ENCODE assay signal across 16 cellular contexts in the genomic region with DNA sequence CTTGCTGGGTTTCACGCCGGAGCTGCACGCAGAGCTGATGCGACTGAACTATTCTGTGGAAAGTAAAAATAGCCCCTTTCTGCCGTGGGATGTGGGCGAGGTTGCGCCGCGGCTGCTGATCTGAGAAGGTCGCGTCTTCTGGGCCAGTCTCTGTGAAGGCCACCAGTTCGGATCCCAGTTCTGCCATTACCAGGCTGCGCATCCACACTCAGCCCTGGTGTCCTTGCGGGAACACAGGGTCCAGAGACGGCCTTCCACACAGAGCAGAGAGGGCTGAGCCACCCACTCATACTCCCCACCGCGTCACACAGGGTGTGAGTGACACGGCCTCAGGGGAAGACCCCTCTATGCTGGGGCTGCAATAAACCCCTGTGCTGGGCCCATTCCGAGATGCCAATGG. TPM values are rescaled to one million over a fixed set of nuclear protein-coding genes. Genes with fewer than 3 reads are reported as not detected.
DNase-seq lines count a peak whose midpoint lies in the region; ATAC-seq and TF ChIP-seq lines count a peak whose summit lies in the region.
"Had no signal": no experiment of that assay in that cellular context is flagged by ENCODE, and none has a peak within 500 bp of the region (broad histone marks: within the 10 kb centered on the region; RNA-seq: fewer than 3 reads in every experiment).

No MANE protein-coding gene starts in this region.

- H2BK12ac ChIP-seq in neuronal stem cell (ENCODE audit: low read length) = no peak overlapping the region

- no CpG with 5 or more reads among the region's 19 CpGs for WGBS in neuronal stem cell (ENCODE audit: extremely low coverage in 2 of 2, insufficient read length in 2 of 2, insufficient replicate concordance in 1 of 2), 2 donors
- WGBS in mammary epithelial cell (ENCODE audit: low coverage, missing lambda C conversion rate) = 78% methylated on average over 13 of the region's 19 CpGs

- in situ Hi-C loops in mammary epithelial cell (cut with MboI; ENCODE audit: low sequenced_read_pairs in 2 of 2) = no loop called here

- no peak overlapping the region for H2AK5ac ChIP-seq in neuronal stem cell (ENCODE audit: low read depth, low read length)

- BruUV-seq in mammary epithelial cell (replicated peaks; lab: Mats Ljungman, UMichigan) = no TSS peak

- H3K27me3 ChIP-seq in left ventricle myocardium inferior (ENCODE audit: low read depth) (peaks cover 65% of the 10 kb centered on the region), neuronal stem cell (ENCODE audit: control insufficient read depth in 3 of 3, insufficient read depth in 3 of 3, low read depth in 1 of 3, low read length in 3 of 3) (peaks cover 0 to 52% (median 0%) of the 10 kb centered on the region in 3 experiments), mammary epithelial cell (ENCODE audit: insufficient read depth, low read length) (no peaks in the 10 kb centered on the region)

- TF ChIP-seq CTCF in left ventricle myocardium inferior (IDR thresholded peaks at IDR 0.05; ENCODE audit: borderline replicate concordance) = no peak
- TF ChIP-seq CTCF in mammary epithelial cell (conservative IDR thresholded peaks at IDR 0.05 in 1 of 2, IDR thresholded peaks at IDR 0.05 in 1 of 2; ENCODE audit: extremely low read depth in 1 of 2, insufficient read depth in 1 of 2, low read depth in 1 of 2, low read length in 2 of 2) = no peak

- H3K4me1 ChIP-seq in left ventricle myocardium inferior (no peaks in the 10 kb centered on the region), neuronal stem cell (ENCODE audit: control insufficient read depth in 2 of 2, insufficient read depth in 1 of 2, low read depth in 1 of 2, low read length in 2 of 2) (no peaks in the 10 kb centered on the region), mammary epithelial cell (ENCODE audit: insufficient read depth, low read length) (no peaks in the 10 kb centered on the region)

- H2AFZ ChIP-seq in neuronal stem cell (ENCODE audit: low read length) (no peak overlapping the region), mammary epithelial cell (ENCODE audit: low read depth, low read length) (no peak overlapping the region)

- H3K27ac ChIP-seq in left ventricle myocardium inferior (replicated peaks) = no peak overlapping the region
- H3K27ac ChIP-seq in angular gyrus (ENCODE audit: low read depth, low read length) = peak overlapping the region; percentile 85
- no peak overlapping the region for H3K27ac ChIP-seq in neuronal stem cell (replicated peaks; ENCODE audit: low read length)
- no peak overlapping the region for H3K27ac ChIP-seq in mammary epithelial cell (ENCODE audit: insufficient read depth, low read depth, low read length)
- H3K27ac ChIP-seq: HL-60 had no signal

- no peak for ATAC-seq in left cardiac atrium

- H3K4ac ChIP-seq in neuronal stem cell (ENCODE audit: low read length) = no peak overlapping the region

- H3K14ac ChIP-seq in neuronal stem cell (ENCODE audit: low read length) = peak overlapping the region; percentile 1

- H3K9me3 ChIP-seq in left ventricle myocardium inferior (replicated peaks) (peaks cover 24% of the 10 kb centered on the region), neuronal stem cell (replicated peaks in 1 of 2; ENCODE audit: control insufficient read depth in 2 of 2, insufficient read depth in 1 of 2, low read depth in 1 of 2, low read length in 2 of 2) (peaks cover 5% of the 10 kb centered on the region in 2 donors), mammary epithelial cell (replicated peaks; ENCODE audit: insufficient read depth, low read length) (peaks cover 28% of the 10 kb centered on the region)

- no peaks in the 10 kb centered on the region for H3K79me2 ChIP-seq in mammary epithelial cell (ENCODE audit: insufficient read depth, low read length)

- H4K20me1 ChIP-seq in mammary epithelial cell (ENCODE audit: insufficient read depth, low read length) = no peaks in the 10 kb centered on the region

- H3K36me3 ChIP-seq in left ventricle myocardium inferior = no peaks in the 10 kb centered on the region
- no peaks in the 10 kb centered on the region for H3K36me3 ChIP-seq in neuronal stem cell (replicated peaks in 1 of 2; ENCODE audit: control insufficient read depth in 2 of 2, insufficient read depth in 2 of 2, low read length in 2 of 2)
- no peaks in the 10 kb centered on the region for H3K36me3 ChIP-seq in mammary epithelial cell (ENCODE audit: insufficient read depth, low read length)

- CTCF ChIA-PET in mammary epithelial cell (lab: Charles Lee; ENCODE audit: low non-redundant PET) = no interaction called here

- H2BK15ac ChIP-seq in neuronal stem cell (ENCODE audit: low read length) = no peak overlapping the region

- no peak overlapping the region for H2BK5ac ChIP-seq in neuronal stem cell (ENCODE audit: low read length)

- H3K4me3 ChIP-seq in left ventricle myocardium inferior (no peak overlapping the region), neuronal stem cell (ENCODE audit: low read length in 2 of 2) (no peak overlapping the region), mammary epithelial cell (replicated peaks in 1 of 3; ENCODE audit: insufficient read depth in 1 of 3, low read depth in 2 of 3, low read length in 3 of 3) (no peak overlapping the region)

- dilution Hi-C loops in mammary epithelial cell (cut with HindIII; ENCODE audit: low sequenced_read_pairs) = no loop called here

- H3K79me1 ChIP-seq in neuronal stem cell (ENCODE audit: low read depth, low read length) = no peaks in the 10 kb centered on the region

- no peak overlapping the region for H3K4me2 ChIP-seq in neuronal stem cell (ENCODE audit: insufficient read depth, low read length, poor library complexity, severe bottlenecking)
- H3K4me2 ChIP-seq in mammary epithelial cell (ENCODE audit: insufficient read depth, low read depth, low read length) = no peak overlapping the region

- H4K91ac ChIP-seq in neuronal stem cell (ENCODE audit: low read depth, low read length, poor library complexity) = no peak overlapping the region

- no peak overlapping the region for H2BK120ac ChIP-seq in neuronal stem cell (ENCODE audit: low read depth, low read length)

- DNase-seq in left cardiac atrium (peak; percentile 12), left ventricle myocardium inferior (no peak), neuronal stem cell (ENCODE audit: low spot score) (no peak), putamen (ENCODE audit: low spot score) (no peak), mammary epithelial cell (no peak), HuH-7.5 (ENCODE audit: low spot score) (no peak)
- DNase-seq: 8988T; AML-193; C1 segment of cervical spinal cord; Calu3; CD4-positive, alpha-beta T cell; DMS 273 treated with DMSO at 0.1 percent for 48 hours; HCEC 1CT; HFFc6 had no signal

- no peak overlapping the region for H3K23ac ChIP-seq in neuronal stem cell (ENCODE audit: low read depth, low read length, poor library complexity)

- intact Hi-C loops in left cardiac atrium (cut with DNase I) = no loop called here
- intact Hi-C loops in left ventricle myocardium inferior (cut with micrococcal nuclease) = no loop called here
- intact Hi-C loops in mammary epithelial cell (cut with micrococcal nuclease) = no loop called here

- H4K8ac ChIP-seq in neuronal stem cell (ENCODE audit: low read depth, low read length) = no peak overlapping the region

- no peak overlapping the region for H3K18ac ChIP-seq in neuronal stem cell (ENCODE audit: low read length)

- peak overlapping the region; percentile 0 for H3K9ac ChIP-seq in neuronal stem cell (ENCODE audit: low read depth, low read length, poor library complexity)
- no peak overlapping the region for H3K9ac ChIP-seq in mammary epithelial cell (ENCODE audit: insufficient read depth, low read length)

RNA-seq across cellular contexts. Expression of gene GALNT9, which starts 13.9 kb away (rescaled TPM):
- total RNA-seq in left cardiac atrium = 1 to 10 TPM; 2.6 to 2.7 TPM
- not detected for total RNA-seq in left ventricle myocardium inferior
- polyA plus RNA-seq in neuronal stem cell (2013, experiment 1 of 2) = 0.13 TPM
- 0.14 TPM for polyA plus RNA-seq in neuronal stem cell (2013, experiment 2 of 2)
- total RNA-seq in mammary epithelial cell = not detected
- not detected for polyA plus RNA-seq in mammary epithelial cell
- not detected for polyA minus RNA-seq in mammary epithelial cell
- total RNA-seq: CD4-positive, alpha-beta T cell; HFFc6 had no signal
